ENCODE assay signal across 16 cellular contexts in the genomic region with DNA sequence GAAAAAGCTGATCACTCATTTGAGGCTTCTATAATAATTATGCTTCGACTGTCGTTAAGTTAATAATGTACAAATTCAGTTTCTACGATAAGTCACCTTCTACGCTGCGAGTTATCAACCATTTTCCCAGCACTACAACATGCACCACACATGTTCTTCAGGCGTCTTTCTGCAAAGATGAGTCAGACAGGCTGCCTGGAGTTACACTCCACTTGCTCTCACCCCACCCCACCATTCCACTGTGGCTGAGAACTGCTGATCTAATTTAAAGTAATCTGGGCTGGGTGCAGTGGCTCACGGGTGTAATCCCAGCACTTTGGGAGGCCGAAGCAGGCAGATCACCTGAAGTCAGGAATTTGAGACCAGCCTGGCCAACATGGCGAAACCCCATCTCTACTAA.
DNase-seq lines count a peak whose midpoint lies in the region; ATAC-seq and TF ChIP-seq lines count a peak whose summit lies in the region.
"Had no signal": no experiment of that assay in that cellular context is flagged by ENCODE, and none has a peak within 500 bp of the region (broad histone marks: within the 10 kb centered on the region; RNA-seq: fewer than 3 reads in every experiment).

No MANE protein-coding gene starts in this region.

- H3K27ac ChIP-seq in PC-9: no peak overlapping the region
- H3K27ac ChIP-seq: upper lobe of left lung had no signal

- H3K79me2 ChIP-seq in PC-9 (ENCODE audit: low read depth): no peaks in the 10 kb centered on the region

- H3K4me3 ChIP-seq in PC-9: no peak overlapping the region
- H3K4me3 ChIP-seq: upper lobe of left lung had no signal

- POLR2A ChIA-PET in PC-9 (lab: Charles Lee; ENCODE audit: unreplicated experiment): no interaction called here
- POLR2A ChIA-PET in activated CD4-positive, alpha-beta T cell treated with anti-CD3 and anti-CD28 coated beads for 36 hours (lab: Charles Lee): no interaction called here

- H3K4me2 ChIP-seq in PC-9: no peak overlapping the region

- H3K4me1 Mint-ChIP-seq in chondrocyte (ENCODE audit: low read depth): peaks cover 15% of the 10 kb centered on the region
- H3K4me1 Mint-ChIP-seq in activated CD4-positive, alpha-beta T cell treated with anti-CD3 and anti-CD28 coated beads for 36 hours: no peaks in the 10 kb centered on the region
- H3K4me1 Mint-ChIP-seq: activated CD4-positive, alpha-beta T cell treated with anti-CD3 and anti-CD28 coated beads, Interleukin-2, amount 10 ng/mL, durations not matched to agents 7 days and 5 days; activated naive CD4-positive, alpha-beta T cell treated with anti-CD3 and anti-CD28 coated beads, Interleukin-2, amount 50 U/mL, for 24 hours; stimulated activated effector memory CD8-positive, alpha-beta T cell treated with anti-CD3 and anti-CD28 coated beads, Interleukin-12 subunit alpha, Interleukin-12 subunit beta, amount 100 ng/mL, for 72 hours had no signal

- intact Hi-C loops in PC-9 (cut with micrococcal nuclease; ENCODE audit: unreplicated experiment): no loop called here
- intact Hi-C loops in activated CD4-positive, alpha-beta T cell treated with anti-CD3 and anti-CD28 coated beads for 36 hours (cut with DNase I, micrococcal nuclease): loop anchor here in 1 of 2 experiments (5.0 kb wide), 1 partner anchor 220 kb away; no protein-coding TSS in a partner anchor

- H3K4me1 ChIP-seq in PC-9 (replicated peaks; ENCODE audit: insufficient read depth): no peaks in the 10 kb centered on the region
- H3K4me1 ChIP-seq: upper lobe of left lung had no signal

- CTCF ChIA-PET in PC-9 (lab: Charles Lee): no interaction called here
- CTCF ChIA-PET in activated CD4-positive, alpha-beta T cell treated with anti-CD3 and anti-CD28 coated beads for 36 hours (lab: Charles Lee): no interaction called here

- H3K4me3 Mint-ChIP-seq in chondrocyte (ENCODE audit: unreplicated experiment): no peak overlapping the region
- H3K4me3 Mint-ChIP-seq in activated CD4-positive, alpha-beta T cell treated with anti-CD3 and anti-CD28 coated beads for 36 hours: no peak overlapping the region
- H3K4me3 Mint-ChIP-seq: activated CD4-positive, alpha-beta T cell treated with anti-CD3 and anti-CD28 coated beads, Interleukin-2, amount 10 ng/mL, durations not matched to agents 7 days and 5 days; activated naive CD4-positive, alpha-beta T cell treated with anti-CD3 and anti-CD28 coated beads, Interleukin-2, amount 50 U/mL, for 24 hours; stimulated activated effector memory CD8-positive, alpha-beta T cell treated with anti-CD3 and anti-CD28 coated beads, Interleukin-12 subunit alpha, Interleukin-12 subunit beta, amount 100 ng/mL, for 72 hours had no signal

- peak; percentile 63 for DNase-seq in AG08395 (ENCODE audit: low spot score)
- DNase-seq in HT1080 (ENCODE audit: low read depth): peak; percentile 57
- no peak for DNase-seq in chondrocyte (ENCODE audit: low spot score)
- peak; percentile 68 for DNase-seq in islet precursor cell
- DNase-seq in PC-9: no peak
- DNase-seq in activated CD4-positive, alpha-beta T cell treated with anti-CD3 and anti-CD28 coated beads for 36 hours: no peak
- DNase-seq: activated CD4-positive, alpha-beta T cell treated with anti-CD3 and anti-CD28 coated beads, Interleukin-2, amount 10 ng/mL, durations not matched to agents 7 days and 5 days; activated T-cell treated with anti-CD3 and anti-CD28 coated beads for 4 hours; COR-L47; left cardiac atrium; SIG-M5; upper lobe of left lung had no signal

- peak overlapping the region; percentile 36 for H3K27ac Mint-ChIP-seq in chondrocyte (ENCODE audit: unreplicated experiment)
- H3K27ac Mint-ChIP-seq in activated CD4-positive, alpha-beta T cell treated with anti-CD3 and anti-CD28 coated beads for 36 hours: no peak overlapping the region
- H3K27ac Mint-ChIP-seq: activated CD4-positive, alpha-beta T cell treated with anti-CD3 and anti-CD28 coated beads, Interleukin-2, amount 10 ng/mL, durations not matched to agents 7 days and 5 days; activated naive CD4-positive, alpha-beta T cell treated with anti-CD3 and anti-CD28 coated beads, Interleukin-2, amount 50 U/mL, for 24 hours; stimulated activated effector memory CD8-positive, alpha-beta T cell treated with anti-CD3 and anti-CD28 coated beads, Interleukin-12 subunit alpha, Interleukin-12 subunit beta, amount 100 ng/mL, for 72 hours had no signal

- no peaks in the 10 kb centered on the region for H3K9me3 ChIP-seq in PC-9 (ENCODE audit: insufficient read depth, low read depth)
- H3K9me3 ChIP-seq: upper lobe of left lung had no signal

- ATAC-seq in GM21529 (IDR thresholded peaks at IDR 0.05; ENCODE audit: unreplicated experiment): no peak
- ATAC-seq in GM21528 (IDR thresholded peaks at IDR 0.05; ENCODE audit: low FRiP score, unreplicated experiment): no peak
- no peak for ATAC-seq in activated CD4-positive, alpha-beta T cell treated with anti-CD3 and anti-CD28 coated beads for 36 hours
- ATAC-seq: left cardiac atrium; stimulated activated effector memory CD8-positive, alpha-beta T cell treated with anti-CD3 and anti-CD28 coated beads, Interleukin-12 subunit alpha, Interleukin-12 subunit beta, amount 100 ng/mL, for 72 hours had no signal

- no peaks in the 10 kb centered on the region for H3K27me3 Mint-ChIP-seq in chondrocyte (ENCODE audit: low read depth)
- H3K27me3 Mint-ChIP-seq in activated CD4-positive, alpha-beta T cell treated with anti-CD3 and anti-CD28 coated beads for 36 hours: no peaks in the 10 kb centered on the region
- H3K27me3 Mint-ChIP-seq: activated CD4-positive, alpha-beta T cell treated with anti-CD3 and anti-CD28 coated beads, Interleukin-2, amount 10 ng/mL, durations not matched to agents 7 days and 5 days; activated naive CD4-positive, alpha-beta T cell treated with anti-CD3 and anti-CD28 coated beads, Interleukin-2, amount 50 U/mL, for 24 hours had no signal

- H3K9me2 ChIP-seq in PC-9 (ENCODE audit: insufficient read depth): no peaks in the 10 kb centered on the region

- no peaks in the 10 kb centered on the region for H4K20me1 ChIP-seq in PC-9 (ENCODE audit: insufficient read depth)

- peaks cover 5% of the 10 kb centered on the region; the same call in 1 of the 2 replicates for H3K36me3 ChIP-seq in PC-9 (ENCODE audit: low read depth)

- peaks cover 8% of the 10 kb centered on the region for H3K36me3 Mint-ChIP-seq in chondrocyte (ENCODE audit: low read depth)
- H3K36me3 Mint-ChIP-seq in activated CD4-positive, alpha-beta T cell treated with anti-CD3 and anti-CD28 coated beads for 36 hours (ENCODE audit: low read depth): peaks cover 28% of the 10 kb centered on the region

- H3K27me3 ChIP-seq in PC-9 (ENCODE audit: insufficient read depth, low read depth): no peaks in the 10 kb centered on the region
- H3K27me3 ChIP-seq: upper lobe of left lung had no signal

- TF ChIP-seq CTCF in chondrocyte (IDR thresholded peaks at IDR 0.05): no peak
- TF ChIP-seq CTCF in PC-9 (conservative IDR thresholded peaks at IDR 0.05): no peak

- H3F3A ChIP-seq in PC-9 (ENCODE audit: insufficient read depth, low read depth): no peaks in the 10 kb centered on the region; the same call in 1 of the 2 replicates

- H2AFZ ChIP-seq in PC-9: no peak overlapping the region

- peaks cover 7% of the 10 kb centered on the region for H3K9me3 Mint-ChIP-seq in chondrocyte (ENCODE audit: low read depth)
- no peaks in the 10 kb centered on the region for H3K9me3 Mint-ChIP-seq in activated CD4-positive, alpha-beta T cell treated with anti-CD3 and anti-CD28 coated beads for 36 hours (ENCODE audit: low read depth)
- H3K9me3 Mint-ChIP-seq: activated CD4-positive, alpha-beta T cell treated with anti-CD3 and anti-CD28 coated beads, Interleukin-2, amount 10 ng/mL, durations not matched to agents 7 days and 5 days; activated naive CD4-positive, alpha-beta T cell treated with anti-CD3 and anti-CD28 coated beads, Interleukin-2, amount 50 U/mL, for 24 hours; stimulated activated effector memory CD8-positive, alpha-beta T cell treated with anti-CD3 and anti-CD28 coated beads, Interleukin-12 subunit alpha, Interleukin-12 subunit beta, amount 100 ng/mL, for 72 hours had no signal

- BruUV-seq in PC-9 (replicated peaks; lab: Mats Ljungman, UMichigan): no TSS peak

Comparison
In these comparisons a context has a peak if more than half of its experiments do, and no peak if none do; other contexts are left out.
1. DNase-seq: peak in AG08395 (single experiment), HT1080 (single experiment) and islet precursor cell (single experiment); none in chondrocyte (single experiment), PC-9 (0 of 2) and activated CD4-positive, alpha-beta T cell treated with anti-CD3 and anti-CD28 coated beads for 36 hours (single experiment).